In genomic region chr11:69699213-69699612, GRCh38 we compare ENCODE assay signal across 1 cellular context.
TF ChIP-seq lines count a peak whose summit lies in the region.

No MANE protein-coding gene starts in this region.

TF ChIP-seq in HepG2, 621 proteins besides CTCF, POLR2A, EP300 and RAD21:
- TF ChIP-seq GABPA (IDR thresholded peaks at IDR 0.05; ENCODE audit: low read depth, low read length) (no peak), GABPA (CRISPR knock-in tag; IDR thresholded peaks at IDR 0.05; ENCODE audit: low read depth) (0 out of 2 replicates have a peak, but pooled peaks have one; percentile 9), ZNF335 (CRISPR knock-in tag; IDR thresholded peaks at IDR 0.05) (no peak), HOXA7 (CRISPR knock-in tag; IDR thresholded peaks at IDR 0.05) (no peak), YEATS2 (CRISPR knock-in tag; IDR thresholded peaks at IDR 0.05; ENCODE audit: borderline replicate concordance) (no peak), ZNF292 (CRISPR knock-in tag; IDR thresholded peaks at IDR 0.05; ENCODE audit: borderline replicate concordance, low read depth) (0 out of 2 replicates have a peak, but pooled peaks have one; percentile 25), CBX5 (CRISPR knock-in tag; IDR thresholded peaks at IDR 0.05; ENCODE audit: borderline replicate concordance) (no peak), RARA (CRISPR knock-in tag; IDR thresholded peaks at IDR 0.05) (0 out of 2 replicates have a peak, but pooled peaks have one; percentile 18), HOXD1 (CRISPR knock-in tag; IDR thresholded peaks at IDR 0.05) (no peak), PRMT3 (CRISPR knock-in tag; IDR thresholded peaks at IDR 0.05; ENCODE audit: borderline replicate concordance, low read depth) (no peak), ZNF83 (CRISPR knock-in tag; IDR thresholded peaks at IDR 0.05; ENCODE audit: borderline replicate concordance) (no peak), MEF2D (CRISPR knock-in tag; IDR thresholded peaks at IDR 0.05) (no peak), TFE3 (CRISPR knock-in tag; IDR thresholded peaks at IDR 0.05) (no peak), ZBTB3 (CRISPR knock-in tag; IDR thresholded peaks at IDR 0.05; ENCODE audit: borderline replicate concordance, low read depth) (no peak), HNF4A (CRISPR knock-in tag; IDR thresholded peaks at IDR 0.05) (no peak), NR2F6 (IDR thresholded peaks at IDR 0.05) (no peak), NR2F6 (CRISPR knock-in tag; IDR thresholded peaks at IDR 0.05) (no peak), ZNF274 (CRISPR knock-in tag; IDR thresholded peaks at IDR 0.05) (no peak), MLXIP (CRISPR knock-in tag; IDR thresholded peaks at IDR 0.05; ENCODE audit: borderline replicate concordance) (no peak), SP5 (CRISPR knock-in tag; IDR thresholded peaks at IDR 0.05; ENCODE audit: borderline replicate concordance, low read depth) (0 out of 2 replicates have a peak, but pooled peaks have one; percentile 28), ZNF687 (CRISPR knock-in tag; IDR thresholded peaks at IDR 0.05) (peak; percentile 44), MAFG (CRISPR knock-in tag; IDR thresholded peaks at IDR 0.05) (no peak), NRL (CRISPR knock-in tag; IDR thresholded peaks at IDR 0.05; ENCODE audit: borderline replicate concordance) (0 out of 2 replicates have a peak, but pooled peaks have one; percentile 39), BCL6 (CRISPR knock-in tag; IDR thresholded peaks at IDR 0.05) (peak; percentile 93), ZBTB37 (CRISPR knock-in tag; IDR thresholded peaks at IDR 0.05) (no peak), KDM2A (CRISPR knock-in tag; IDR thresholded peaks at IDR 0.05; ENCODE audit: borderline replicate concordance, low read depth) (peak; percentile 31; the same call in 1 of the 2 replicates), SALL1 (CRISPR knock-in tag; IDR thresholded peaks at IDR 0.05) (peak; percentile 39; the same call in 1 of the 2 replicates), MED1 (CRISPR knock-in tag; IDR thresholded peaks at IDR 0.05) (0 out of 2 replicates have a peak, but pooled peaks have one; percentile 25), ZHX1 (CRISPR knock-in tag; IDR thresholded peaks at IDR 0.05; ENCODE audit: low read depth) (no peak), ESRRA (CRISPR knock-in tag; IDR thresholded peaks at IDR 0.05; ENCODE audit: low read depth) (no peak), KLF12 (CRISPR knock-in tag; IDR thresholded peaks at IDR 0.05; ENCODE audit: borderline replicate concordance) (no peak), ZNF350 (CRISPR knock-in tag; IDR thresholded peaks at IDR 0.05; ENCODE audit: borderline replicate concordance, low read depth) (no peak), ZIK1 (CRISPR knock-in tag; IDR thresholded peaks at IDR 0.05; ENCODE audit: borderline replicate concordance, low read depth) (no peak), NAIF1 (CRISPR knock-in tag; IDR thresholded peaks at IDR 0.05; ENCODE audit: borderline replicate concordance) (no peak), ETV5 (CRISPR knock-in tag; IDR thresholded peaks at IDR 0.05; ENCODE audit: borderline replicate concordance) (peak; percentile 11; the same call in 1 of the 2 replicates), XRCC5 (optimal IDR thresholded peaks at IDR 0.05; ENCODE audit: low read length) (peak; percentile 12), ZBED4 (CRISPR knock-in tag; IDR thresholded peaks at IDR 0.05; ENCODE audit: borderline replicate concordance) (no peak)
